In the genomic region with DNA sequence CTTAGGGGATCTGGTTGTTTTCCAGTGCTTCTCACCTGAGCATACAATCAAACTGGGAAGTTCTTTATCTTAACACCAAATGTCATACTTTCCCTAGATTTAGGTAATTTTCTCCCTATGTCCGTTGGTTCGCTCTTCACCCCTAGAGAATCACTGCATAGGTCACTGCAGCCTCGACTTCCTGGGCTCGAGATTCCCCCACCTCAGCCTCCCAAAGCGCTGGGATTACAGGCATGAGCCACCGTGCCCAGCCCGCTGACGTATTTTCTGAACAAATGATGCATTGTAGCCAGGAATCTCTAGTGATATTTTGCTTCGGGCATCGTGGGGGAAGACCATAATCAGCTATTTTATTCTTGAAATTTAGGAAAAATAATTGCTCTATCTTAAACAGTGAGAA, we compare ENCODE assay signal across 6 cellular contexts. TPM values are rescaled to one million over a fixed set of nuclear protein-coding genes. Genes with fewer than 3 reads are reported as not detected.
DNase-seq lines count a peak whose midpoint lies in the region; ATAC-seq, FAIRE-seq and TF ChIP-seq lines count a peak whose summit lies in the region.

No MANE protein-coding gene starts in this region.

- H3K9me3 Mint-ChIP-seq in CD4-positive, alpha-beta memory T cell: no peaks in the 10 kb centered on the region

- ATAC-seq in GM19351 (IDR thresholded peaks at IDR 0.05; ENCODE audit: unreplicated experiment): no peak

- peak overlapping the region; percentile 99 for H3K9ac ChIP-seq in keratinocyte (ENCODE audit: control insufficient read depth, extremely low read depth, insufficient read depth, low read length)

- no peaks in the 10 kb centered on the region for H4K20me1 ChIP-seq in keratinocyte (ENCODE audit: control insufficient read depth, extremely low read depth, insufficient read depth, low read length)

- intact Hi-C loops in CD4-positive, alpha-beta memory T cell (cut with micrococcal nuclease): loop anchor here (5.0 kb wide), 3 partner anchors 118 to 522 kb away; partner anchors contain the start of genes PYM1 and SUOX
- intact Hi-C loops in posterior vena cava (cut with DNase I): no loop called here

- no peak overlapping the region for H2AFZ ChIP-seq in keratinocyte (ENCODE audit: control insufficient read depth, low read length)

- dilution Hi-C loops in keratinocyte (cut with MboI; ENCODE audit: extremely low pct_ligation_motif_present, low sequenced_read_pairs): no loop called here

- H3K27ac ChIP-seq in CD4-positive, alpha-beta memory T cell (ENCODE audit: low read depth, low read length): peak overlapping the region; percentile 89
- H3K27ac ChIP-seq in keratinocyte (ENCODE audit: control insufficient read depth, insufficient read depth, low read length): peak overlapping the region; percentile 99

- H3K4me2 ChIP-seq in keratinocyte (ENCODE audit: control insufficient read depth, extremely low read depth, insufficient read depth, low read depth, low read length): peak overlapping the region; percentile 93

- no peak for FAIRE-seq in keratinocyte (lab: Jason Lieb, UNC)

- peak overlapping the region; percentile 94 to 100 (median 99) for H3K27ac Mint-ChIP-seq in CD4-positive, alpha-beta memory T cell

- H3K9me1 ChIP-seq in keratinocyte (ENCODE audit: control insufficient read depth, extremely low read depth, insufficient read depth, low read length): no peaks in the 10 kb centered on the region

- H3K4me3 ChIP-seq in CD4-positive, alpha-beta memory T cell (ENCODE audit: low read length in 2 of 2): no peak overlapping the region
- peak overlapping the region in 2 of 3 experiments; percentile 92 to 99 for H3K4me3 ChIP-seq in keratinocyte (ENCODE audit: control insufficient read depth in 2 of 3, extremely low read depth in 1 of 3, insufficient read depth in 2 of 3, low read depth in 1 of 3, low read length in 3 of 3)

- peaks cover 24% of the 10 kb centered on the region for H3K36me3 ChIP-seq in CD4-positive, alpha-beta memory T cell (ENCODE audit: insufficient read depth, low read length)
- H3K36me3 ChIP-seq in keratinocyte (ENCODE audit: control insufficient read depth in 2 of 2, extremely low read depth in 1 of 2, insufficient read depth in 2 of 2, low read length in 2 of 2): peaks cover 11 to 34% of the 10 kb centered on the region in 2 experiments

- CTCF ChIA-PET in CD4-positive, alpha-beta memory T cell (lab: Charles Lee; ENCODE audit: partially characterized antibody): interaction anchor here (0.9 to 6.0 kb wide), 8 partner anchors 9 to 376 kb away, joined by 3 to 41 read pairs (median 4); partner anchors contain the start of gene PA2G4

- no peaks in the 10 kb centered on the region for H3K9me3 ChIP-seq in CD4-positive, alpha-beta memory T cell (ENCODE audit: control insufficient read depth in 1 of 2, low read length in 2 of 2)
- H3K9me3 ChIP-seq in keratinocyte (ENCODE audit: control insufficient read depth, low read depth, low read length): no peaks in the 10 kb centered on the region

- TF ChIP-seq CTCF in keratinocyte (optimal IDR thresholded peaks at IDR 0.05 in 1 of 3, IDR thresholded peaks at IDR 0.05 in 1 of 3, conservative IDR thresholded peaks at IDR 0.05 in 1 of 3; ENCODE audit: extremely low read depth in 1 of 3, insufficient read depth in 2 of 3, low read length in 3 of 3): no peak

- DNase-seq in CD4-positive, alpha-beta memory T cell: no peak
- DNase-seq in SW480 (ENCODE audit: low spot score) (peak; percentile 32), keratinocyte (ENCODE audit: low read depth, low spot score) (no peak), NOMO-1 treated with dmso at 0.1 percent for 144 hours (lab: John Stamatoyannopoulos, UW; ENCODE audit: unreplicated experiment) (no peak), posterior vena cava (ENCODE audit: low spot score) (no peak)

- peaks cover 34% of the 10 kb centered on the region for H3K4me1 ChIP-seq in CD4-positive, alpha-beta memory T cell (ENCODE audit: insufficient read depth, low read length)
- H3K4me1 ChIP-seq in keratinocyte (ENCODE audit: control insufficient read depth, extremely low read depth, insufficient read depth, low read length): peaks cover 36% of the 10 kb centered on the region

- H3K27me3 Mint-ChIP-seq in CD4-positive, alpha-beta memory T cell: no peaks in the 10 kb centered on the region

- H3K79me2 ChIP-seq in keratinocyte (ENCODE audit: control insufficient read depth, insufficient read depth, low read length): peaks cover 17% of the 10 kb centered on the region

- H3K4me3 Mint-ChIP-seq in CD4-positive, alpha-beta memory T cell: peak overlapping the region; percentile 95 to 99 (median 98)

- POLR2A ChIA-PET in CD4-positive, alpha-beta memory T cell (lab: Charles Lee; ENCODE audit: partially characterized antibody): interaction anchor here (0.6 to 7.6 kb wide), 14 partner anchors 10 to 1835 kb away, joined by 3 to 324 read pairs (median 4); partner anchors contain the start of genes ANKRD52, BLOC1S1, CBX5 and ESYT1

- H3K27me3 ChIP-seq in CD4-positive, alpha-beta memory T cell (ENCODE audit: insufficient read depth, low read length): no peaks in the 10 kb centered on the region
- H3K27me3 ChIP-seq in keratinocyte (ENCODE audit: control insufficient read depth, extremely low read depth, insufficient read depth, low read length): no peaks in the 10 kb centered on the region

- peaks cover 43 to 59% of the 10 kb centered on the region in 2 donors for H3K36me3 Mint-ChIP-seq in CD4-positive, alpha-beta memory T cell

- H3K4me1 Mint-ChIP-seq in CD4-positive, alpha-beta memory T cell: peaks cover 20 to 43% (median 30%) of the 10 kb centered on the region in 4 donors

RNA-seq across cellular contexts. Expression of gene RPL41, which starts 1.1 kb away (rescaled TPM):
- 1,000 to 10,000 TPM; 5,438 to 5,728 TPM for total RNA-seq in CD4-positive, alpha-beta memory T cell
- 1,000 to 10,000 TPM; 6,058 to 8,691 TPM for polyA plus RNA-seq in CD4-positive, alpha-beta memory T cell
- polyA plus RNA-seq in keratinocyte: 7,566 to 10,481 TPM (median 10,062 TPM) in 3 replicates
- 3,262 TPM for polyA plus RNA-seq in keratinocyte (2011; ENCODE audit: low read depth)
- 13,641 and 15,426 TPM in 2 replicates for polyA plus RNA-seq in keratinocyte (2011; cell fraction: cytosol; rRNA removed)
- polyA plus RNA-seq in keratinocyte (2011; cell fraction: nucleus; rRNA removed): 4,005 and 4,039 TPM in 2 replicates
- polyA plus RNA-seq in keratinocyte (2012; ENCODE audit: low replicate concordance): 7,260 and 8,127 TPM in 2 replicates
- 1,408 to 2,195 TPM (median 1,503 TPM) in 3 replicates for polyA minus RNA-seq in keratinocyte
- 1,298 TPM for polyA minus RNA-seq in keratinocyte (2011; cell fraction: cytosol; rRNA and poly(A)+ RNA removed)
- polyA minus RNA-seq in keratinocyte (2011; cell fraction: nucleus; rRNA and poly(A)+ RNA removed): 272 and 374 TPM in 2 replicates
- 1,000 to 10,000 TPM; 2,364 to 2,753 TPM for total RNA-seq in posterior vena cava

RNA-seq across cellular contexts. Expression of gene ZC3H10, which starts 2.7 kb away (rescaled TPM):
- total RNA-seq in CD4-positive, alpha-beta memory T cell: 10 to 100 TPM; 16.3 to 19.6 TPM
- polyA plus RNA-seq in CD4-positive, alpha-beta memory T cell: 1 to 10 TPM in 1 of 2 donors, under 1 TPM in 1; 0.27 to 3.9 TPM
- polyA plus RNA-seq in keratinocyte: 0.81 to 1.0 TPM (median 0.85 TPM) in 3 replicates
- polyA plus RNA-seq in keratinocyte (2011; ENCODE audit: low read depth): 0.89 TPM
- 0.43 and 0.44 TPM in 2 replicates for polyA plus RNA-seq in keratinocyte (2011; cell fraction: cytosol; rRNA removed)
- 1.1 and 1.2 TPM in 2 replicates for polyA plus RNA-seq in keratinocyte (2011; cell fraction: nucleus; rRNA removed)
- 1.0 and 1.2 TPM in 2 replicates for polyA plus RNA-seq in keratinocyte (2012; ENCODE audit: low replicate concordance)
- 0.96 to 3.8 TPM (median 3.7 TPM) in 3 replicates for polyA minus RNA-seq in keratinocyte
- polyA minus RNA-seq in keratinocyte (2011; cell fraction: cytosol; rRNA and poly(A)+ RNA removed): 0.58 TPM
- polyA minus RNA-seq in keratinocyte (2011; cell fraction: nucleus; rRNA and poly(A)+ RNA removed): 0.95 and 1.2 TPM in 2 replicates
- 1 to 10 TPM; 7.9 to 8.0 TPM for total RNA-seq in posterior vena cava

RNA-seq across cellular contexts. Expression of gene PA2G4, which starts 11.0 kb away (rescaled TPM):
- 100 to 1,000 TPM; 106 to 108 TPM for total RNA-seq in CD4-positive, alpha-beta memory T cell
- polyA plus RNA-seq in CD4-positive, alpha-beta memory T cell: 100 to 1,000 TPM; 204 to 223 TPM
- polyA plus RNA-seq in keratinocyte: 247 to 505 TPM (median 480 TPM) in 3 replicates
- 147 TPM for polyA plus RNA-seq in keratinocyte (2011; ENCODE audit: low read depth)
- 318 and 422 TPM in 2 replicates for polyA plus RNA-seq in keratinocyte (2011; cell fraction: cytosol; rRNA removed)
- polyA plus RNA-seq in keratinocyte (2011; cell fraction: nucleus; rRNA removed): 225 and 331 TPM in 2 replicates
- polyA plus RNA-seq in keratinocyte (2012; ENCODE audit: low replicate concordance): 153 and 296 TPM in 2 replicates
- 43.9 to 207 TPM (median 82.7 TPM) in 3 replicates for polyA minus RNA-seq in keratinocyte
- 155 TPM for polyA minus RNA-seq in keratinocyte (2011; cell fraction: cytosol; rRNA and poly(A)+ RNA removed)
- polyA minus RNA-seq in keratinocyte (2011; cell fraction: nucleus; rRNA and poly(A)+ RNA removed): 48.2 and 81.0 TPM in 2 replicates
- 10 to 100 TPM; 59.3 to 71.7 TPM for total RNA-seq in posterior vena cava

RNA-seq across cellular contexts. Expression of gene ESYT1, which starts 12.7 kb away (rescaled TPM):
- 100 to 1,000 TPM; 249 to 258 TPM for total RNA-seq in CD4-positive, alpha-beta memory T cell
- 100 to 1,000 TPM; 395 to 690 TPM for polyA plus RNA-seq in CD4-positive, alpha-beta memory T cell
- polyA plus RNA-seq in keratinocyte: 140 to 205 TPM (median 141 TPM) in 3 replicates
- polyA plus RNA-seq in keratinocyte (2011; ENCODE audit: low read depth): 14.0 TPM
- 64.9 and 65.2 TPM in 2 replicates for polyA plus RNA-seq in keratinocyte (2011; cell fraction: cytosol; rRNA removed)
- polyA plus RNA-seq in keratinocyte (2011; cell fraction: nucleus; rRNA removed): 375 and 378 TPM in 2 replicates
- polyA plus RNA-seq in keratinocyte (2012; ENCODE audit: low replicate concordance): 47.7 and 113 TPM in 2 replicates
- 263 to 371 TPM (median 328 TPM) in 3 replicates for polyA minus RNA-seq in keratinocyte
- 167 TPM for polyA minus RNA-seq in keratinocyte (2011; cell fraction: cytosol; rRNA and poly(A)+ RNA removed)
- 386 and 463 TPM in 2 replicates for polyA minus RNA-seq in keratinocyte (2011; cell fraction: nucleus; rRNA and poly(A)+ RNA removed)
- total RNA-seq in posterior vena cava: 100 to 1,000 TPM; 113 to 120 TPM

RNA-seq across cellular contexts. Expression of gene ERBB3, which starts 35.4 kb away (rescaled TPM):
- 1 to 10 TPM; 5.9 to 6.9 TPM for total RNA-seq in CD4-positive, alpha-beta memory T cell
- under 1 TPM; 0.61 to 0.70 TPM for polyA plus RNA-seq in CD4-positive, alpha-beta memory T cell
- 13.6 to 19.8 TPM (median 16.4 TPM) in 3 replicates for polyA plus RNA-seq in keratinocyte
- polyA plus RNA-seq in keratinocyte (2011; ENCODE audit: low read depth): 90.3 TPM
- 6.1 and 8.6 TPM in 2 replicates for polyA plus RNA-seq in keratinocyte (2011; cell fraction: cytosol; rRNA removed)
- 41.3 and 45.7 TPM in 2 replicates for polyA plus RNA-seq in keratinocyte (2011; cell fraction: nucleus; rRNA removed)
- 9.1 and 57.6 TPM in 2 replicates for polyA plus RNA-seq in keratinocyte (2012; ENCODE audit: low replicate concordance)
- polyA minus RNA-seq in keratinocyte: 38.3 to 51.4 TPM (median 46.2 TPM) in 3 replicates
- 10.6 TPM for polyA minus RNA-seq in keratinocyte (2011; cell fraction: cytosol; rRNA and poly(A)+ RNA removed)
- 33.0 and 47.2 TPM in 2 replicates for polyA minus RNA-seq in keratinocyte (2011; cell fraction: nucleus; rRNA and poly(A)+ RNA removed)
- 1 to 10 TPM in 1 of 2 donors, under 1 TPM in 1; 0.71 to 1.4 TPM for total RNA-seq in posterior vena cava

Comparison
In these comparisons a context has a peak if more than half of its experiments do, and no peak if none do; other contexts are left out.
1. H3K4me3 ChIP-seq: peak in keratinocyte (2 of 3); none in CD4-positive, alpha-beta memory T cell (0 of 2).